Comparison of ENCODE assay signal across 1 cellular context in genomic region chr10:11290156-11290890, GRCh38.
A peak's percentile ranks its signal among the peaks of the same experiment; 100 is the strongest.
TF ChIP-seq lines count a peak whose summit lies in the region.

No MANE protein-coding gene starts in this region.

TF ChIP-seq in GM12878, 131 proteins besides CTCF, POLR2A, EP300 and RAD21:
- TF ChIP-seq POLR2AphosphoS5 (IDR thresholded peaks at IDR 0.05; ENCODE audit: low read length) (0 out of 2 replicates have a peak, but pooled peaks have one; percentile 37), POU2F2 (IDR thresholded peaks at IDR 0.05; ENCODE audit: borderline replicate concordance, low read depth, low read length) (no peak)
